22 cellular contexts compared by ENCODE assay signal in the genomic region with DNA sequence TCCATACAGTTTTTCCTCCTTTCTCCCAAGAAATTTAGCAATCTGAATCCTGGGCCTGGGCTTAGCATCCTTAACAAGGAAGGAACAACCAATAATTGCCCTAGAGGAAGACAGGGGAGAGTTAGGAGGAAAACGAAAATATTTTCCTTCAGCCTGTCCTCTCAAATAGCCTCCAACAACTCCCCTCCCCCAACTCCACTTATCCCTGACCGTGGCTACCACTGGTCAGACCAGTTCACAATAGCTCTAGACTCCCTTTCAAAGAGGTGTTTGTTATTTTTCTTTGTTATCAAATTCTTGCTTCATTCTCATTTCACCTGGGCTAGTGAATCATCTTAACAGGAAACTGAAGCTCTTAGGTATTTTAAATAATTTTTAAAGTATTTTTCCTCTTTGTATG.
DNase-seq lines count a peak whose midpoint lies in the region; ATAC-seq and TF ChIP-seq lines count a peak whose summit lies in the region.
"Had no signal": no experiment of that assay in that cellular context is flagged by ENCODE, and none has a peak within 500 bp of the region (broad histone marks: within the 10 kb centered on the region; RNA-seq: fewer than 3 reads in every experiment).

No MANE protein-coding gene starts in this region.

- H3K27ac ChIP-seq in heart right ventricle, result peak overlapping the region in 6 of 10 donors; percentile 5 to 65 (median 44)
- H3K27ac ChIP-seq in right atrium auricular region, result peak overlapping the region in 1 of 2 donors; percentile 28
- H3K27ac ChIP-seq in RWPE2 (ENCODE audit: poor library complexity, severe bottlenecking), result peak overlapping the region; percentile 84
- H3K27ac ChIP-seq in sigmoid colon, result no peak overlapping the region
- H3K27ac ChIP-seq: vagina had no signal

- peaks cover 0 to 27% (median 19%) of the 10 kb centered on the region in 9 donors for H3K4me1 ChIP-seq in heart right ventricle
- H3K4me1 ChIP-seq in right atrium auricular region, result peaks cover 0 to 16% of the 10 kb centered on the region in 2 donors
- H3K4me1 ChIP-seq in RWPE2 (ENCODE audit: insufficient read depth, poor library complexity, severe bottlenecking), result peaks cover 20% of the 10 kb centered on the region
- H3K4me1 ChIP-seq in sigmoid colon, result peaks cover 0 to 13% (median 3%) of the 10 kb centered on the region in 4 donors
- H3K4me1 ChIP-seq: vagina had no signal

- no peak for DNase-seq in heart right ventricle
- no peak for DNase-seq in right atrium auricular region (ENCODE audit: low spot score)
- DNase-seq in RWPE2 (ENCODE audit: low spot score), result no peak
- DNase-seq in kidney tubule cell (ENCODE audit: low spot score), result peak; percentile 58
- DNase-seq in type B pancreatic cell (ENCODE audit: extremely low spot score, unreplicated experiment), result no peak
- no peak for DNase-seq in sigmoid colon
- no peak for DNase-seq in inferior parietal cortex (ENCODE audit: extremely low spot score)
- DNase-seq in GM10266 (ENCODE audit: extremely low spot score), result no peak
- DNase-seq: activated CD4-positive, alpha-beta T cell treated with anti-CD3 and anti-CD28 coated beads for 48 hours; activated naive CD4-positive, alpha-beta T cell treated with anti-CD3 and anti-CD28 coated beads, Interleukin-2, amount 10 ng/mL, durations not matched to agents 7 days and 5 days; dermis blood vessel endothelial cell; DMS79; glutamatergic neuron; left colon; naive thymus-derived CD8-positive, alpha-beta T cell; NCI-H1092 treated with DMSO at 0.1 percent for 48 hours; NCI-H345; stimulated activated naive CD4-positive, alpha-beta T cell treated with Interleukin-2 at 50 U/mL for 16 hours; T-helper 9 cell had no signal

- H3K36me3 ChIP-seq in heart right ventricle, result peaks cover 0 to 53% (median 9%) of the 10 kb centered on the region in 9 donors
- peaks cover 8% of the 10 kb centered on the region for H3K36me3 ChIP-seq in right atrium auricular region
- no peaks in the 10 kb centered on the region for H3K36me3 ChIP-seq in RWPE2 (ENCODE audit: low read depth)
- peaks cover 0 to 31% (median 10%) of the 10 kb centered on the region in 4 donors for H3K36me3 ChIP-seq in sigmoid colon
- H3K36me3 ChIP-seq: vagina had no signal

- H3K9me3 ChIP-seq in heart right ventricle (peaks cover 0 to 5% (median 0%) of the 10 kb centered on the region in 11 donors), right atrium auricular region (no peaks in the 10 kb centered on the region), RWPE2 (ENCODE audit: severe bottlenecking) (no peaks in the 10 kb centered on the region), sigmoid colon (no peaks in the 10 kb centered on the region)
- H3K9me3 ChIP-seq: vagina had no signal

- H3K27me3 ChIP-seq in heart right ventricle (no peaks in the 10 kb centered on the region), right atrium auricular region (no peaks in the 10 kb centered on the region), RWPE2 (ENCODE audit: insufficient read depth, poor library complexity, severe bottlenecking) (no peaks in the 10 kb centered on the region), sigmoid colon (no peaks in the 10 kb centered on the region)
- H3K27me3 ChIP-seq: vagina had no signal

- no peak for TF ChIP-seq EP300 in sigmoid colon (IDR thresholded peaks at IDR 0.05)

- 59 to 64% methylated on average over 2 of the region's 2 CpGs for WGBS in heart right ventricle, 2 donors
- 40 to 74% methylated on average over 2 of the region's 2 CpGs for WGBS in sigmoid colon, 2 donors

- TF ChIP-seq CTCF in heart right ventricle (IDR thresholded peaks at IDR 0.05), result no peak
- no peak for TF ChIP-seq CTCF in right atrium auricular region (IDR thresholded peaks at IDR 0.05)
- TF ChIP-seq CTCF in RWPE2 (IDR thresholded peaks at IDR 0.05; ENCODE audit: poor library complexity, severe bottlenecking), result no peak
- TF ChIP-seq CTCF in type B pancreatic cell (conservative IDR thresholded peaks at IDR 0.05), result no peak
- no peak for TF ChIP-seq CTCF in sigmoid colon (IDR thresholded peaks at IDR 0.05)
- TF ChIP-seq CTCF in GM10266 (IDR thresholded peaks at IDR 0.05; ENCODE audit: control insufficient read depth, insufficient read depth, low read depth, missing control alignments), result no peak

- peak overlapping the region; percentile 77 for H3K27ac Mint-ChIP-seq in type B pancreatic cell
- H3K27ac Mint-ChIP-seq: activated naive CD4-positive, alpha-beta T cell treated with anti-CD3 and anti-CD28 coated beads, Interleukin-2, amount 10 ng/mL, durations not matched to agents 7 days and 5 days; brain; naive thymus-derived CD8-positive, alpha-beta T cell had no signal

- H3K36me3 Mint-ChIP-seq in type B pancreatic cell, result no peaks in the 10 kb centered on the region
- H3K36me3 Mint-ChIP-seq: activated naive CD4-positive, alpha-beta T cell treated with anti-CD3 and anti-CD28 coated beads, Interleukin-2, amount 10 ng/mL, durations not matched to agents 7 days and 5 days; brain; naive thymus-derived CD8-positive, alpha-beta T cell had no signal

- H3K9me3 Mint-ChIP-seq in type B pancreatic cell, result peaks cover 5% of the 10 kb centered on the region
- H3K9me3 Mint-ChIP-seq: activated naive CD4-positive, alpha-beta T cell treated with anti-CD3 and anti-CD28 coated beads, Interleukin-2, amount 10 ng/mL, durations not matched to agents 7 days and 5 days; brain; naive thymus-derived CD8-positive, alpha-beta T cell had no signal

- no peak for TF ChIP-seq POLR2A in sigmoid colon (IDR thresholded peaks at IDR 0.05)

- H3K27me3 Mint-ChIP-seq in type B pancreatic cell, result no peaks in the 10 kb centered on the region
- H3K27me3 Mint-ChIP-seq: activated naive CD4-positive, alpha-beta T cell treated with anti-CD3 and anti-CD28 coated beads, Interleukin-2, amount 10 ng/mL, durations not matched to agents 7 days and 5 days had no signal

- ATAC-seq in heart right ventricle, result peak in 2 of 8 donors; percentile 14 to 29
- peak; percentile 95 for ATAC-seq in RWPE2 (ENCODE audit: low read depth)
- ATAC-seq: esophagus mucosa; left colon; naive thymus-derived CD8-positive, alpha-beta T cell had no signal

- H3K4me3 ChIP-seq in heart right ventricle (no peak overlapping the region), right atrium auricular region (no peak overlapping the region), RWPE2 (ENCODE audit: severe bottlenecking) (no peak overlapping the region), sigmoid colon (no peak overlapping the region)
- H3K4me3 ChIP-seq: vagina had no signal

- intact Hi-C loops in heart right ventricle (cut with DNase I), result loop anchor here in 5 of 10 donors (10.0 kb wide), 3 partner anchors 248 to 308 kb away; a partner anchor contains a TSS
- intact Hi-C loops in sigmoid colon (cut with DNase I), result no loop called here

- no peak overlapping the region for H3K4me3 Mint-ChIP-seq in type B pancreatic cell
- H3K4me3 Mint-ChIP-seq: activated naive CD4-positive, alpha-beta T cell treated with anti-CD3 and anti-CD28 coated beads, Interleukin-2, amount 10 ng/mL, durations not matched to agents 7 days and 5 days; brain; naive thymus-derived CD8-positive, alpha-beta T cell had no signal

- H3K4me1 Mint-ChIP-seq in type B pancreatic cell (ENCODE audit: unreplicated experiment), result peaks cover 23% of the 10 kb centered on the region
- H3K4me1 Mint-ChIP-seq: activated naive CD4-positive, alpha-beta T cell treated with anti-CD3 and anti-CD28 coated beads, Interleukin-2, amount 10 ng/mL, durations not matched to agents 7 days and 5 days; naive thymus-derived CD8-positive, alpha-beta T cell had no signal

Comparison
In these comparisons a context has a peak if more than half of its experiments do, and no peak if none do; other contexts are left out.
1. H3K27ac ChIP-seq: peak in heart right ventricle (6 of 10) and RWPE2 (single experiment); none in sigmoid colon (0 of 4).